In the genomic region with DNA sequence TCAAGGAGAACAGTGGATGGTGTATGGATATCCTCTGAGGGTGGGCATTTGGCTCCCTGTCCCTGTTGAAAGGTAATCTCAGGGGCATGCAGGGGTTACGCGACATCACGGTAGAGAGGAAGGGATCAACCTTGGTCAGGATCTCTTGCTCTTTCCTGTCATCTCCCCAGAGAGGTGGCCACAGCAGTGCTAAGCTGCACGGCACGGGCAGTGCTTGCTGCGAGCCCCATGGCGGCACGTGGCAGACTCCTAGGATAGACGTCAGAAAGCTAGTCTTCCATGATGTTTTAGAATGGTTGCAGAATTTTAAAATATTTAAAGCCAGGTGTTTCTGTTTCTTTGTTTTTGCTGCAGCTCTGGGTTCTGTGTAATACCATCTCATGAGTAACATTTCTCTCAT, we compare ENCODE assay signal across 33 cellular contexts.
"Had no signal": no experiment of that assay in that cellular context is flagged by ENCODE, and none has a peak within 500 bp of the region (broad histone marks: within the 10 kb centered on the region; RNA-seq: fewer than 3 reads in every experiment).

No MANE protein-coding gene starts in this region.

- ATAC-seq: activated CD8-positive, alpha-beta T cell treated with anti-CD3 and anti-CD28 coated beads for 36 hours; activated naive CD4-positive, alpha-beta T cell treated with anti-CD3 and anti-CD28 coated beads, Interleukin-2, amount 50 U/mL, for 72 hours; activated T-cell treated with anti-CD3 and anti-CD28 coated beads, Interleukin-2, amount 50 U/mL, for 4 hours; activated T-cell treated with anti-CD3 and anti-CD28 coated beads, Interleukin-2, amount 50 U/mL, for 72 hours; activated T-helper 17 cell treated with anti-CD3 and anti-CD28 coated beads, Interleukin-2, amount 50 U/mL, for 72 hours; body of pancreas had no signal

- H3K27me3 ChIP-seq: adrenal gland, body of pancreas, brain microvascular endothelial cell, breast epithelium had no signal

- DNase-seq: activated B cell treated with CpG ODN at 0.5 μM for 24 hours; activated CD4-positive, alpha-beta memory T cell treated with anti-CD3 and anti-CD28 coated beads for 36 hours; activated CD4-positive, alpha-beta T cell treated with anti-CD3 and anti-CD28 coated beads for 4 hours; activated CD4-positive, alpha-beta T cell treated with anti-CD3 and anti-CD28 coated beads, Interleukin-2, amount 10 ng/mL, durations not matched to agents 24 days and 14 days; activated CD4-positive, alpha-beta T cell treated with anti-CD3 and anti-CD28 coated beads, Interleukin-2, amount 50 U/mL, for 1 hour; activated CD4-positive, alpha-beta T cell treated with anti-CD3 and anti-CD28 coated beads, Interleukin-2, amount 50 U/mL, for 4 hours; activated CD4-positive, CD25-positive, alpha-beta regulatory T cell treated with anti-CD3 and anti-CD28 coated beads, Interleukin-2, amount 50 U/mL, for 72 hours; activated CD8-positive, alpha-beta memory T cell treated with anti-CD3 and anti-CD28 coated beads, Interleukin-2, amount 50 U/mL, for 4 hours; activated CD8-positive, alpha-beta T cell treated with anti-CD3 and anti-CD28 coated beads for 36 hours; activated effector memory CD4-positive, alpha-beta T cell treated with anti-CD3 and anti-CD28 coated beads, Interleukin-2, amount 50 U/mL, for 16 hours; activated gamma-delta T cell treated with Interleukin-2 at 50 U/mL for 16 hours; activated naive CD4-positive, alpha-beta T cell; activated naive CD4-positive, alpha-beta T cell treated with anti-CD3 and anti-CD28 coated beads for 36 hours; activated naive CD4-positive, alpha-beta T cell treated with anti-CD3 and anti-CD28 coated beads, Interleukin-2, amount 50 U/mL, for 16 hours; activated naive CD8-positive, alpha-beta T cell treated with anti-CD3 and anti-CD28 coated beads for 36 hours; activated T-cell treated with anti-CD3 and anti-CD28 coated beads, Interleukin-2, amount 50 U/mL, for 4 hours; activated T-cell treated with anti-CD3 and anti-CD28 coated beads, Interleukin-2, amount 50 U/mL, for 72 hours; adrenal gland; amniotic stem cell; aorta; body of pancreas; brain microvascular endothelial cell; central memory CD4-positive, alpha-beta T cell; T-helper 1 cell; T-helper 2 cell; T-helper 9 cell had no signal

- H3K9me3 ChIP-seq: adrenal gland, body of pancreas, breast epithelium had no signal

- H3K4me1 Mint-ChIP-seq: activated B cell treated with CpG ODN at 0.5 μM for 24 hours; activated CD4-positive, alpha-beta T cell treated with anti-CD3 and anti-CD28 coated beads, Interleukin-2, amount 10 ng/mL, durations not matched to agents 24 days and 14 days; activated naive CD8-positive, alpha-beta T cell treated with anti-CD3 and anti-CD28 coated beads for 36 hours; activated T-helper 17 cell treated with anti-CD3 and anti-CD28 coated beads, Interleukin-2, amount 50 U/mL, for 72 hours had no signal

- H3K27ac ChIP-seq: adrenal gland, body of pancreas, brain microvascular endothelial cell, breast epithelium, VCaP had no signal

- H3K4me3 ChIP-seq: adrenal gland, body of pancreas, breast epithelium had no signal

- H3K4me1 ChIP-seq: adrenal gland, body of pancreas, breast epithelium had no signal

- H3K27ac Mint-ChIP-seq: activated B cell treated with CpG ODN at 0.5 μM for 24 hours; activated CD4-positive, alpha-beta memory T cell treated with anti-CD3 and anti-CD28 coated beads for 36 hours; activated CD4-positive, alpha-beta T cell treated with anti-CD3 and anti-CD28 coated beads, Interleukin-2, amount 10 ng/mL, durations not matched to agents 24 days and 14 days; activated CD8-positive, alpha-beta T cell treated with anti-CD3 and anti-CD28 coated beads for 36 hours; activated naive CD4-positive, alpha-beta T cell treated with anti-CD3 and anti-CD28 coated beads for 36 hours; activated naive CD8-positive, alpha-beta T cell treated with anti-CD3 and anti-CD28 coated beads for 36 hours; activated T-cell treated with anti-CD3 and anti-CD28 coated beads, Interleukin-2, amount 50 U/mL, for 72 hours; activated T-helper 1 cell treated with anti-CD3 and anti-CD28 coated beads, Interleukin-12 subunit alpha, Interleukin-12 subunit beta, Interleukin-2, Interleukin-4 antibody, amounts not matched to agents 30 ng/mL and 10 ng/mL and 1 ng/mL, durations not matched to agents 14 hours and 24 hours and 36 hours; activated T-helper 17 cell treated with anti-CD3 and anti-CD28 coated beads, Interleukin-2, amount 50 U/mL, for 72 hours; T-helper 1 cell treated with Interleukin-12 subunit alpha and Interleukin-12 subunit beta and Interleukin-4 antibody, amounts not matched to agents 30 μg/mL and 1 μg/mL, for 36 hours; T-helper 2 cell treated with Interferon-gamma antibody and Interleukin-4, amounts not matched to agents 5 μg/mL and 100 μg/mL, for 36 hours had no signal

- H3K4me3 Mint-ChIP-seq: activated B cell treated with CpG ODN at 0.5 μM for 24 hours; activated CD4-positive, alpha-beta memory T cell treated with anti-CD3 and anti-CD28 coated beads for 36 hours; activated CD4-positive, alpha-beta T cell treated with anti-CD3 and anti-CD28 coated beads, Interleukin-2, amount 10 ng/mL, durations not matched to agents 24 days and 14 days; activated CD8-positive, alpha-beta T cell treated with anti-CD3 and anti-CD28 coated beads for 36 hours; activated naive CD4-positive, alpha-beta T cell treated with anti-CD3 and anti-CD28 coated beads for 36 hours; activated naive CD8-positive, alpha-beta T cell treated with anti-CD3 and anti-CD28 coated beads for 36 hours; activated T-cell treated with anti-CD3 and anti-CD28 coated beads, Interleukin-2, amount 50 U/mL, for 4 hours; activated T-cell treated with anti-CD3 and anti-CD28 coated beads, Interleukin-2, amount 50 U/mL, for 72 hours; activated T-helper 1 cell treated with anti-CD3 and anti-CD28 coated beads, Interleukin-12 subunit alpha, Interleukin-12 subunit beta, Interleukin-2, Interleukin-4 antibody, amounts not matched to agents 30 ng/mL and 10 ng/mL and 1 ng/mL, durations not matched to agents 14 hours and 24 hours and 36 hours; activated T-helper 17 cell treated with anti-CD3 and anti-CD28 coated beads, Interleukin-2, amount 50 U/mL, for 72 hours; T-helper 1 cell treated with Interleukin-12 subunit alpha and Interleukin-12 subunit beta and Interleukin-4 antibody, amounts not matched to agents 30 μg/mL and 1 μg/mL, for 36 hours; T-helper 2 cell treated with Interferon-gamma antibody and Interleukin-4, amounts not matched to agents 5 μg/mL and 100 μg/mL, for 36 hours had no signal

- H3K9me3 Mint-ChIP-seq: activated B cell treated with CpG ODN at 0.5 μM for 24 hours; activated CD4-positive, alpha-beta memory T cell treated with anti-CD3 and anti-CD28 coated beads for 36 hours; activated CD4-positive, alpha-beta T cell treated with anti-CD3 and anti-CD28 coated beads, Interleukin-2, amount 10 ng/mL, durations not matched to agents 24 days and 14 days; activated CD8-positive, alpha-beta T cell treated with anti-CD3 and anti-CD28 coated beads for 36 hours; activated naive CD4-positive, alpha-beta T cell treated with anti-CD3 and anti-CD28 coated beads for 36 hours; activated naive CD4-positive, alpha-beta T cell treated with anti-CD3 and anti-CD28 coated beads, Interleukin-2, amount 50 U/mL, for 72 hours; activated naive CD8-positive, alpha-beta T cell treated with anti-CD3 and anti-CD28 coated beads for 36 hours; activated T-cell treated with anti-CD3 and anti-CD28 coated beads, Interleukin-2, amount 50 U/mL, for 4 hours; activated T-cell treated with anti-CD3 and anti-CD28 coated beads, Interleukin-2, amount 50 U/mL, for 72 hours; activated T-helper 1 cell treated with anti-CD3 and anti-CD28 coated beads, Interleukin-12 subunit alpha, Interleukin-12 subunit beta, Interleukin-2, Interleukin-4 antibody, amounts not matched to agents 30 ng/mL and 10 ng/mL and 1 ng/mL, durations not matched to agents 14 hours and 24 hours and 36 hours; activated T-helper 17 cell treated with anti-CD3 and anti-CD28 coated beads, Interleukin-2, amount 50 U/mL, for 72 hours; T-helper 1 cell treated with Interleukin-12 subunit alpha and Interleukin-12 subunit beta and Interleukin-4 antibody, amounts not matched to agents 30 μg/mL and 1 μg/mL, for 36 hours; T-helper 2 cell treated with Interferon-gamma antibody and Interleukin-4, amounts not matched to agents 5 μg/mL and 100 μg/mL, for 36 hours had no signal

- H3K27me3 Mint-ChIP-seq: activated B cell treated with CpG ODN at 0.5 μM for 24 hours; activated CD4-positive, alpha-beta memory T cell treated with anti-CD3 and anti-CD28 coated beads for 36 hours; activated CD4-positive, alpha-beta T cell treated with anti-CD3 and anti-CD28 coated beads, Interleukin-2, amount 10 ng/mL, durations not matched to agents 24 days and 14 days; activated CD8-positive, alpha-beta T cell treated with anti-CD3 and anti-CD28 coated beads for 36 hours; activated naive CD8-positive, alpha-beta T cell treated with anti-CD3 and anti-CD28 coated beads for 36 hours; activated T-helper 17 cell treated with anti-CD3 and anti-CD28 coated beads, Interleukin-2, amount 50 U/mL, for 72 hours had no signal
